ENCODE assay signal across 13 cellular contexts in genomic region chr9:41098759-41099158, GRCh38. TPM values are rescaled to one million over a fixed set of nuclear protein-coding genes. Genes with fewer than 3 reads are reported as not detected.
"Had no signal": no experiment of that assay in that cellular context is flagged by ENCODE, and none has a peak within 500 bp of the region (broad histone marks: within the 10 kb centered on the region; RNA-seq: fewer than 3 reads in every experiment).

No MANE protein-coding gene starts in this region.

RNA-seq across cellular contexts. Expression of gene FOXD4L6, which starts 29.7 kb away (rescaled TPM):
- total RNA-seq: colonic mucosa; fibroblast of lung; foreskin keratinocyte; heart left ventricle; kidney epithelial cell; left lobe of liver; naive thymus-derived CD8-positive, alpha-beta T cell; psoas muscle; right atrium auricular region; T-helper 2 cell treated with Interferon-gamma antibody and Interleukin-4, amounts not matched to agents 100 ng/mL and 5 ng/mL, for 36 hours; temporal lobe; ureter; WTC11 had no signal
